2 cellular contexts compared by ENCODE assay signal in the genomic region with DNA sequence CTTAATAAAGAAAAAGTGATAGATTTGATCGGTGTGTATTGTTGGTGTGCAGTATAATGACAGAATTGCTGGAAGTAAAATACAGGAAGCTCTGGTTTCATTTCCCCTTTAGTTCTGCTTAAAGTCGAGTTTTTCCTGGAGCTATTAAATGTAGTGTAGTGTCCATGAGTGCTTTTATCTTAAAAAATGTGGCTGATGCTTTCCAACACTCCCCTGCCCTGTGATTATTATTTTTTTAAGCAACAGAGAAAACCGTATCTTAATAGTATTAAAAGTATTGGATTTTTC.
TF ChIP-seq lines count a peak whose summit lies in the region.

No MANE protein-coding gene starts in this region.

TF ChIP-seq in SK-N-SH, 30 proteins besides CTCF, POLR2A, EP300 and RAD21 (continued from another document):
- TF ChIP-seq, protein P1, sequence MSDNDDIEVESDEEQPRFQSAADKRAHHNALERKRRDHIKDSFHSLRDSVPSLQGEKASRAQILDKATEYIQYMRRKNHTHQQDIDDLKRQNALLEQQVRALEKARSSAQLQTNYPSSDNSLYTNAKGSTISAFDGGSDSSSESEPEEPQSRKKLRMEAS (IDR thresholded peaks at IDR 0.05; ENCODE audit: low read depth) = no peak
- no peak for TF ChIP-seq EZH2phosphoT487 (IDR thresholded peaks at IDR 0.05; ENCODE audit: borderline replicate concordance, low read depth)
- TF ChIP-seq ELF1 (IDR thresholded peaks at IDR 0.05) = no peak
- no peak for TF ChIP-seq YY1 (IDR thresholded peaks at IDR 0.05; ENCODE audit: low read depth)
- TF ChIP-seq POLR2AphosphoS5 (IDR thresholded peaks at IDR 0.05; ENCODE audit: low read depth, low read length) = no peak
- TF ChIP-seq TCF12 (IDR thresholded peaks at IDR 0.05) = no peak
- TF ChIP-seq, protein P2, sequence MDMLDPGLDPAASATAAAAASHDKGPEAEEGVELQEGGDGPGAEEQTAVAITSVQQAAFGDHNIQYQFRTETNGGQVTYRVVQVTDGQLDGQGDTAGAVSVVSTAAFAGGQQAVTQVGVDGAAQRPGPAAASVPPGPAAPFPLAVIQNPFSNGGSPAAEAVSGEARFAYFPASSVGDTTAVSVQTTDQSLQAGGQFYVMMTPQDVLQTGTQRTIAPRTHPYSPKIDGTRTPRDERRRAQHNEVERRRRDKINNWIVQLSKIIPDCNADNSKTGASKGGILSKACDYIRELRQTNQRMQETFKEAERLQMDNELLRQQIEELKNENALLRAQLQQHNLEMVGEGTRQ (IDR thresholded peaks at IDR 0.05; ENCODE audit: borderline replicate concordance, low read depth, low read length) = no peak
- no peak for TF ChIP-seq FOSL2 (IDR thresholded peaks at IDR 0.05; ENCODE audit: borderline replicate concordance, low read depth)
- no peak for TF ChIP-seq MEF2A (IDR thresholded peaks at IDR 0.05; ENCODE audit: borderline replicate concordance, low read depth)
- TF ChIP-seq RXRA (IDR thresholded peaks at IDR 0.05; ENCODE audit: borderline replicate concordance, low read depth) = no peak
- TF ChIP-seq, protein P3, sequence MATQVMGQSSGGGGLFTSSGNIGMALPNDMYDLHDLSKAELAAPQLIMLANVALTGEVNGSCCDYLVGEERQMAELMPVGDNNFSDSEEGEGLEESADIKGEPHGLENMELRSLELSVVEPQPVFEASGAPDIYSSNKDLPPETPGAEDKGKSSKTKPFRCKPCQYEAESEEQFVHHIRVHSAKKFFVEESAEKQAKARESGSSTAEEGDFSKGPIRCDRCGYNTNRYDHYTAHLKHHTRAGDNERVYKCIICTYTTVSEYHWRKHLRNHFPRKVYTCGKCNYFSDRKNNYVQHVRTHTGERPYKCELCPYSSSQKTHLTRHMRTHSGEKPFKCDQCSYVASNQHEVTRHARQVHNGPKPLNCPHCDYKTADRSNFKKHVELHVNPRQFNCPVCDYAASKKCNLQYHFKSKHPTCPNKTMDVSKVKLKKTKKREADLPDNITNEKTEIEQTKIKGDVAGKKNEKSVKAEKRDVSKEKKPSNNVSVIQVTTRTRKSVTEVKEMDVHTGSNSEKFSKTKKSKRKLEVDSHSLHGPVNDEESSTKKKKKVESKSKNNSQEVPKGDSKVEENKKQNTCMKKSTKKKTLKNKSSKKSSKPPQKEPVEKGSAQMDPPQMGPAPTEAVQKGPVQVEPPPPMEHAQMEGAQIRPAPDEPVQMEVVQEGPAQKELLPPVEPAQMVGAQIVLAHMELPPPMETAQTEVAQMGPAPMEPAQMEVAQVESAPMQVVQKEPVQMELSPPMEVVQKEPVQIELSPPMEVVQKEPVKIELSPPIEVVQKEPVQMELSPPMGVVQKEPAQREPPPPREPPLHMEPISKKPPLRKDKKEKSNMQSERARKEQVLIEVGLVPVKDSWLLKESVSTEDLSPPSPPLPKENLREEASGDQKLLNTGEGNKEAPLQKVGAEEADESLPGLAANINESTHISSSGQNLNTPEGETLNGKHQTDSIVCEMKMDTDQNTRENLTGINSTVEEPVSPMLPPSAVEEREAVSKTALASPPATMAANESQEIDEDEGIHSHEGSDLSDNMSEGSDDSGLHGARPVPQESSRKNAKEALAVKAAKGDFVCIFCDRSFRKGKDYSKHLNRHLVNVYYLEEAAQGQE (IDR thresholded peaks at IDR 0.05; ENCODE audit: low read depth, low read length) = no peak

TF ChIP-seq in SK-N-SH treated with all-trans-retinoic acid at 6 μM for 48 hours, 23 proteins besides CTCF, POLR2A, EP300 and RAD21 (continued from another document):
- TF ChIP-seq POU6F1 (CRISPR knock-in tag; IDR thresholded peaks at IDR 0.05; ENCODE audit: borderline replicate concordance, low read depth) (no peak), ARNTL (CRISPR knock-in tag; IDR thresholded peaks at IDR 0.05; ENCODE audit: borderline replicate concordance, low read depth) (no peak), CSRNP3 (CRISPR knock-in tag; IDR thresholded peaks at IDR 0.05) (no peak), CSDC2 (CRISPR knock-in tag; IDR thresholded peaks at IDR 0.05) (no peak), ZC3H10 (CRISPR knock-in tag; IDR thresholded peaks at IDR 0.05) (no peak), GLIS3 (CRISPR knock-in tag; IDR thresholded peaks at IDR 0.05) (no peak), ZFP30 (CRISPR knock-in tag; IDR thresholded peaks at IDR 0.05) (no peak), TSHZ2 (CRISPR knock-in tag; IDR thresholded peaks at IDR 0.05) (no peak), PPARA (CRISPR knock-in tag; IDR thresholded peaks at IDR 0.05; ENCODE audit: borderline replicate concordance) (no peak), PATZ1 (CRISPR knock-in tag; IDR thresholded peaks at IDR 0.05; ENCODE audit: borderline replicate concordance) (no peak), TOX (CRISPR knock-in tag; IDR thresholded peaks at IDR 0.05; ENCODE audit: borderline replicate concordance) (no peak), ZNF70 (CRISPR knock-in tag; IDR thresholded peaks at IDR 0.05) (no peak), ZNF565 (CRISPR knock-in tag; conservative IDR thresholded peaks at IDR 0.05; ENCODE audit: low read depth) (no peak), CREB5 (CRISPR knock-in tag; IDR thresholded peaks at IDR 0.05; ENCODE audit: low read depth) (no peak), ZFP3 (CRISPR knock-in tag; IDR thresholded peaks at IDR 0.05) (no peak), ESRRG (CRISPR knock-in tag; IDR thresholded peaks at IDR 0.05) (no peak), ISL1 (CRISPR knock-in tag; IDR thresholded peaks at IDR 0.05) (no peak), BACH2 (CRISPR knock-in tag; IDR thresholded peaks at IDR 0.05; ENCODE audit: borderline replicate concordance) (no peak)
TF ChIP-seq in SK-N-SH treated with all-trans-retinoic acid at 6 μM for 48 hours: peak in this region for 0.
